In genomic region chr21:31538821-31539220, GRCh38 we compare ENCODE assay signal across 15 cellular contexts.
DNase-seq lines count a peak whose midpoint lies in the region; ATAC-seq and TF ChIP-seq lines count a peak whose summit lies in the region.
"Had no signal": no experiment of that assay in that cellular context is flagged by ENCODE, and none has a peak within 500 bp of the region (broad histone marks: within the 10 kb centered on the region; RNA-seq: fewer than 3 reads in every experiment).

No MANE protein-coding gene starts in this region.

- POLR2A ChIA-PET in WTC11 (lab: Charles Lee): interaction anchor here (1.1 kb wide), 1 partner anchor 20 kb away, joined by 4 read pairs; no protein-coding TSS in a partner anchor

- no peak overlapping the region for H3K4me3 ChIP-seq in right lobe of liver

- H3K4me3 Mint-ChIP-seq in WTC11 (no peak overlapping the region), nephron progenitor cell (no peak overlapping the region)
- H3K4me3 Mint-ChIP-seq: CD4-positive, alpha-beta memory T cell; IgD-negative memory B cell; T-cell had no signal

- TF ChIP-seq CTCF in WTC11 (IDR thresholded peaks at IDR 0.05) (no peak), nephron progenitor cell (IDR thresholded peaks at IDR 0.05) (no peak), right lobe of liver (IDR thresholded peaks at IDR 0.05) (no peak)

- DNase-seq in NCI-H1417 (lab: John Stamatoyannopoulos, UW) (peak; percentile 30 to 81 (median 68)), NCI-H1417 treated with DMSO at 0.1 percent for 48 hours (lab: John Stamatoyannopoulos, UW) (no peak), NCI-H2171 (lab: John Stamatoyannopoulos, UW) (peak; percentile 34), WTC11 (ENCODE audit: low spot score) (no peak), nephron progenitor cell (no peak), right lobe of liver (no peak), NOMO-1 treated with dmso at 0.1 percent for 144 hours (lab: John Stamatoyannopoulos, UW; ENCODE audit: unreplicated experiment) (no peak)
- DNase-seq: CD4-positive, alpha-beta memory T cell; GF-D8; NCI-H2081; Right ventricle myocardium superior; SK-N-SH; T-cell had no signal

- H3K27ac Mint-ChIP-seq in WTC11: no peak overlapping the region; the same call in 1 of the 2 replicates
- H3K27ac Mint-ChIP-seq in nephron progenitor cell: peak overlapping the region; percentile 91
- H3K27ac Mint-ChIP-seq: CD4-positive, alpha-beta memory T cell; IgD-negative memory B cell; T-cell had no signal

- WGBS in right lobe of liver (ENCODE audit: insufficient coverage, low coverage, low lambda C conversion rate, missing lambda C conversion rate): 64% methylated on average over 9 of the region's 10 CpGs

- CTCF ChIA-PET in WTC11 (lab: Charles Lee): interaction anchor here (1.0 to 1.9 kb wide), 5 partner anchors 8 to 42 kb away, joined by 5 to 9 read pairs (median 7); no protein-coding TSS in a partner anchor

- intact Hi-C loops in right lobe of liver (cut with DNase I): no loop called here

- no peak for TF ChIP-seq POLR2A in right lobe of liver (IDR thresholded peaks at IDR 0.05)

- H3K9me3 Mint-ChIP-seq in WTC11: no peaks in the 10 kb centered on the region
- H3K9me3 Mint-ChIP-seq in nephron progenitor cell: no peaks in the 10 kb centered on the region
- H3K9me3 Mint-ChIP-seq: CD4-positive, alpha-beta memory T cell; IgD-negative memory B cell; T-cell had no signal

- no peaks in the 10 kb centered on the region for H3K36me3 ChIP-seq in right lobe of liver

- H3K36me3 Mint-ChIP-seq in WTC11: no peaks in the 10 kb centered on the region
- peaks cover 34% of the 10 kb centered on the region for H3K36me3 Mint-ChIP-seq in nephron progenitor cell (ENCODE audit: low read depth)
- H3K36me3 Mint-ChIP-seq: CD4-positive, alpha-beta memory T cell had no signal

- peaks cover 0 to 4% (median 0%) of the 10 kb centered on the region in 4 donors for H3K4me1 ChIP-seq in right lobe of liver

- H3K27ac ChIP-seq in right lobe of liver: no peak overlapping the region

- H3K9me3 ChIP-seq in right lobe of liver: no peaks in the 10 kb centered on the region
- H3K9me3 ChIP-seq: SK-N-SH had no signal

- H3K27me3 Mint-ChIP-seq in WTC11 (ENCODE audit: low read depth) (no peaks in the 10 kb centered on the region), nephron progenitor cell (ENCODE audit: low read depth, poor library complexity) (peaks cover 3% of the 10 kb centered on the region)
- H3K27me3 Mint-ChIP-seq: CD4-positive, alpha-beta memory T cell; IgD-negative memory B cell; T-cell had no signal

- no peaks in the 10 kb centered on the region for H3K27me3 ChIP-seq in right lobe of liver

- ATAC-seq in WTC11 (no peak), HG02885 (IDR thresholded peaks at IDR 0.05; ENCODE audit: poor library complexity, unreplicated experiment) (no peak), right lobe of liver (no peak)
- ATAC-seq: T-cell had no signal

- no peaks in the 10 kb centered on the region for H3K4me1 Mint-ChIP-seq in WTC11
- H3K4me1 Mint-ChIP-seq in nephron progenitor cell: peaks cover 15% of the 10 kb centered on the region
- H3K4me1 Mint-ChIP-seq: CD4-positive, alpha-beta memory T cell; IgD-negative memory B cell had no signal

TF ChIP-seq in WTC11, 78 proteins besides CTCF, POLR2A, EP300 and RAD21:
- TF ChIP-seq CDX4 (CRISPR knock-in tag; IDR thresholded peaks at IDR 0.05; ENCODE audit: borderline replicate concordance) (0 out of 2 replicates have a peak, but pooled peaks have one; percentile 77), TCF7 (CRISPR knock-in tag; IDR thresholded peaks at IDR 0.05; ENCODE audit: low read depth) (no peak)

Comparison
In these comparisons a context has a peak if more than half of its experiments do, and no peak if none do; other contexts are left out.
1. DNase-seq: peak in NCI-H1417 (3 of 3) and NCI-H2171 (single experiment); none in NCI-H1417 treated with DMSO at 0.1 percent for 48 hours (single experiment), WTC11 (single experiment), nephron progenitor cell (single experiment), right lobe of liver (0 of 3) and NOMO-1 treated with dmso at 0.1 percent for 144 hours (single experiment).